Comparison of ENCODE assay signal across 8 cellular contexts in genomic region chr9:28774433-28775029, GRCh38.
DNase-seq lines count a peak whose midpoint lies in the region; ATAC-seq, FAIRE-seq and TF ChIP-seq lines count a peak whose summit lies in the region.

No MANE protein-coding gene starts in this region.

- peak; percentile 51 for TF ChIP-seq CTCF in GM10248 (IDR thresholded peaks at IDR 0.05; ENCODE audit: control extremely low read depth, extremely low read depth, low read depth, missing control alignments)

- CTCF ChIA-PET in GM10248 (lab: Yijun Ruan, JAX): interaction anchor here (0.7 to 1.9 kb wide), 14 partner anchors 9 to 918 kb away, joined by 3 to 7 read pairs (median 4); no protein-coding TSS in a partner anchor

- no peak overlapping the region for H3K4me3 ChIP-seq in Jurkat, Clone E6-1 (ENCODE audit: low read length)

- POLR2A ChIA-PET in GM10248 (lab: Yijun Ruan, JAX): no interaction called here

- FAIRE-seq in RCC 7860 (lab: Jason Lieb, UNC): peak; percentile 73
- FAIRE-seq in urothelium cell line (lab: Jason Lieb, UNC): no peak

- no peak for ATAC-seq in HG03045 (IDR thresholded peaks at IDR 0.05; ENCODE audit: unreplicated experiment)

- DNase-seq in GM10248 (ENCODE audit: extremely low spot score): peak; percentile 8
- peak; percentile 33 for DNase-seq in Jurkat, Clone E6-1 (ENCODE audit: low read depth, low spot score)
- DNase-seq in RCC 7860 (ENCODE audit: low spot score): peak; percentile 30
- peak; percentile 50 for DNase-seq in foreskin melanocyte
- DNase-seq in urothelium cell line (ENCODE audit: low spot score): peak; percentile 13
- no peak for DNase-seq in activated CD4-positive, alpha-beta T cell treated with anti-CD3 and anti-CD28 coated beads for 48 hours
- no peak for DNase-seq in EL

Comparison
In these comparisons a context has a peak if more than half of its experiments do, and no peak if none do; other contexts are left out.
1. DNase-seq: peak in GM10248 (single experiment), Jurkat, Clone E6-1 (single experiment), RCC 7860 (single experiment), foreskin melanocyte (single experiment) and urothelium cell line (single experiment); none in activated CD4-positive, alpha-beta T cell treated with anti-CD3 and anti-CD28 coated beads for 48 hours (single experiment) and EL (single experiment).